ENCODE assay signal across 1 cellular context in the genomic region with DNA sequence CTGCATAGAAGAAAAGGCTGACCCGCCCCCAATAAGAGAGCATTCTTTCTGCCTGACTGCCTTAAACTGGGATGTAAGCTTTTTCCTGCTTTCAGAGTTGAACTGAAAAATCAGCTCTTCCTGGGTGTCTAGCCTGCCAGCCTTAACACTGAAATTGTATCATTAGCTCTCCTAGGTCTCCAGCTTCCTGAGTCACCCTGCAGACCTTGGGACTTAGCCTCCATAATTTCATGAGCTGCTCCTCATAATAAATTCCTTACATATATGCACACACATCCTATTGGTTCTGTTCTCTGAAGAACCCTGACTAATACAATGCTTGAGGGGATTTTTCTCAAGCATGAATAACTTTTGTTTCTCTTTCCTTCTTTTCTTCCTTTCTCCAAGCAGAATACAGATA.
TF ChIP-seq lines count a peak whose summit lies in the region.

No MANE protein-coding gene starts in this region.

TF ChIP-seq in H1, 55 proteins besides CTCF, POLR2A, EP300 and RAD21:
- no peak for TF ChIP-seq HDAC6 (IDR thresholded peaks at IDR 0.05; ENCODE audit: low read depth, low read length)
- TF ChIP-seq, protein P1, sequence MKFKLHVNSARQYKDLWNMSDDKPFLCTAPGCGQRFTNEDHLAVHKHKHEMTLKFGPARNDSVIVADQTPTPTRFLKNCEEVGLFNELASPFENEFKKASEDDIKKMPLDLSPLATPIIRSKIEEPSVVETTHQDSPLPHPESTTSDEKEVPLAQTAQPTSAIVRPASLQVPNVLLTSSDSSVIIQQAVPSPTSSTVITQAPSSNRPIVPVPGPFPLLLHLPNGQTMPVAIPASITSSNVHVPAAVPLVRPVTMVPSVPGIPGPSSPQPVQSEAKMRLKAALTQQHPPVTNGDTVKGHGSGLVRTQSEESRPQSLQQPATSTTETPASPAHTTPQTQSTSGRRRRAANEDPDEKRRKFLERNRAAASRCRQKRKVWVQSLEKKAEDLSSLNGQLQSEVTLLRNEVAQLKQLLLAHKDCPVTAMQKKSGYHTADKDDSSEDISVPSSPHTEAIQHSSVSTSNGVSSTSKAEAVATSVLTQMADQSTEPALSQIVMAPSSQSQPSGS (IDR thresholded peaks at IDR 0.05; ENCODE audit: low read length) = no peak
- no peak for TF ChIP-seq JUN (IDR thresholded peaks at IDR 0.05; ENCODE audit: low read depth, low read length)
- no peak for TF ChIP-seq YY1 (IDR thresholded peaks at IDR 0.05; ENCODE audit: low read depth, low read length)
- no peak for TF ChIP-seq SIRT6 (IDR thresholded peaks at IDR 0.05; ENCODE audit: low read length)
- TF ChIP-seq, protein P2, sequence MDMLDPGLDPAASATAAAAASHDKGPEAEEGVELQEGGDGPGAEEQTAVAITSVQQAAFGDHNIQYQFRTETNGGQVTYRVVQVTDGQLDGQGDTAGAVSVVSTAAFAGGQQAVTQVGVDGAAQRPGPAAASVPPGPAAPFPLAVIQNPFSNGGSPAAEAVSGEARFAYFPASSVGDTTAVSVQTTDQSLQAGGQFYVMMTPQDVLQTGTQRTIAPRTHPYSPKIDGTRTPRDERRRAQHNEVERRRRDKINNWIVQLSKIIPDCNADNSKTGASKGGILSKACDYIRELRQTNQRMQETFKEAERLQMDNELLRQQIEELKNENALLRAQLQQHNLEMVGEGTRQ (IDR thresholded peaks at IDR 0.05; ENCODE audit: low read length) = no peak
- no peak for TF ChIP-seq RNF2 (IDR thresholded peaks at IDR 0.05; ENCODE audit: borderline replicate concordance, low read depth, low read length, missing control alignments, poor library complexity, severe bottlenecking)
- no peak for TF ChIP-seq BACH1 (IDR thresholded peaks at IDR 0.05; ENCODE audit: low read length)
- no peak for TF ChIP-seq SP4 (IDR thresholded peaks at IDR 0.05; ENCODE audit: low read length)
- TF ChIP-seq NRF1 (IDR thresholded peaks at IDR 0.05; ENCODE audit: low read depth, low read length) = no peak
- TF ChIP-seq TAF7 (optimal IDR thresholded peaks at IDR 0.05; ENCODE audit: borderline replicate concordance, low read depth, low read length) = no peak
